Comparison of ENCODE assay signal across 11 cellular contexts in genomic region chr19:37914908-37915307, GRCh38. TPM values are rescaled to one million over a fixed set of nuclear protein-coding genes. Genes with fewer than 3 reads are reported as not detected.
DNase-seq lines count a peak whose midpoint lies in the region; ATAC-seq, FAIRE-seq and TF ChIP-seq lines count a peak whose summit lies in the region.
"Had no signal": no experiment of that assay in that cellular context is flagged by ENCODE, and none has a peak within 500 bp of the region (broad histone marks: within the 10 kb centered on the region; RNA-seq: fewer than 3 reads in every experiment).

No MANE protein-coding gene starts in this region.

- H3K9me3 ChIP-seq in MM.1S (replicated peaks; ENCODE audit: insufficient read depth, low read length): no peaks in the 10 kb centered on the region

- peak overlapping the region; percentile 62; the same call in 1 of the 2 replicates for H3K27ac ChIP-seq in MM.1S (ENCODE audit: low read length)

- no peaks in the 10 kb centered on the region for H3K36me3 ChIP-seq in MM.1S (replicated peaks; ENCODE audit: insufficient read depth, low read length)

- no peaks in the 10 kb centered on the region for H4K20me1 ChIP-seq in MM.1S (ENCODE audit: insufficient read depth, low read length)

- H3K27ac Mint-ChIP-seq in activated B cell treated with CpG ODN at 0.5 μM for 24 hours: peak overlapping the region; percentile 83

- peak overlapping the region; percentile 19; the same call in 1 of the 2 replicates for H3K9ac ChIP-seq in MM.1S (ENCODE audit: low read length)

- peaks cover 53% of the 10 kb centered on the region for H3K79me2 ChIP-seq in MM.1S (ENCODE audit: low read length)

- peak overlapping the region; percentile 56 for H3K4me2 ChIP-seq in MM.1S (ENCODE audit: low read depth, low read length)

- no peaks in the 10 kb centered on the region for H3K9me2 ChIP-seq in MM.1S (replicated peaks; ENCODE audit: insufficient read depth, low read length)

- H3K36me3 Mint-ChIP-seq in activated B cell treated with CpG ODN at 0.5 μM for 24 hours (ENCODE audit: low read depth): peaks cover 35% of the 10 kb centered on the region

- TF ChIP-seq CTCF in MM.1S (IDR thresholded peaks at IDR 0.05; ENCODE audit: low read length) (no peak), activated B cell treated with CpG ODN at 0.5 μM for 24 hours (IDR thresholded peaks at IDR 0.05) (no peak)

- intact Hi-C loops in activated B cell treated with CpG ODN at 0.5 μM for 24 hours (cut with micrococcal nuclease): loop anchor here (1.0 to 2.0 kb wide), 2 partner anchors 8 to 14 kb away; no protein-coding TSS in a partner anchor

- no peaks in the 10 kb centered on the region for H3K27me3 ChIP-seq in MM.1S (replicated peaks; ENCODE audit: insufficient read depth, low read length)

- H3K4me3 ChIP-seq in MM.1S (ENCODE audit: low read length): peak overlapping the region; percentile 34; the same call in 1 of the 2 replicates

- H3K4me1 ChIP-seq in MM.1S (ENCODE audit: low read length): peaks cover 14% of the 10 kb centered on the region

- ATAC-seq in GM18861 (IDR thresholded peaks at IDR 0.05; ENCODE audit: unreplicated experiment) (peak; percentile 56), activated B cell treated with CpG ODN at 0.5 μM for 24 hours (ENCODE audit: low read depth) (peak; percentile 64), GM19023 (IDR thresholded peaks at IDR 0.05; ENCODE audit: unreplicated experiment) (no peak)
- ATAC-seq: right cardiac atrium had no signal

- H3K9me3 Mint-ChIP-seq in activated B cell treated with CpG ODN at 0.5 μM for 24 hours: no peaks in the 10 kb centered on the region

- no peaks in the 10 kb centered on the region for H3K27me3 Mint-ChIP-seq in activated B cell treated with CpG ODN at 0.5 μM for 24 hours

- peak; percentile 21 for DNase-seq in COLO668 (lab: John Stamatoyannopoulos, UW; ENCODE audit: unreplicated experiment)
- peak; percentile 34 for DNase-seq in MM.1S
- DNase-seq in activated B cell treated with CpG ODN at 0.5 μM for 24 hours: peak; percentile 34
- no peak for DNase-seq in hypothalamus (lab: John Stamatoyannopoulos, UW)
- DNase-seq in AG20443 (ENCODE audit: low spot score): no peak
- no peak for DNase-seq in urothelium cell line (ENCODE audit: low spot score)
- DNase-seq: right cardiac atrium had no signal

- POLR2A ChIA-PET in activated B cell treated with CpG ODN at 0.5 μM for 24 hours (lab: Charles Lee): interaction anchor here (0.6 to 10.6 kb wide), 8 partner anchors 6 to 421 kb away, joined by 3 to 126 read pairs (median 6); partner anchors contain the start of genes SIPA1L3 and WDR87

- H3K4me3 Mint-ChIP-seq in activated B cell treated with CpG ODN at 0.5 μM for 24 hours: peak overlapping the region; percentile 19
- H3K4me3 Mint-ChIP-seq: CD14-positive monocyte had no signal

- H3F3A ChIP-seq in MM.1S (ENCODE audit: insufficient read depth, low read length): no peaks in the 10 kb centered on the region

- H2AFZ ChIP-seq in MM.1S (ENCODE audit: low read length): 0 out of 2 replicates have a peak overlapping the region, but pooled peaks have one; percentile 25

- CTCF ChIA-PET in activated B cell treated with CpG ODN at 0.5 μM for 24 hours (lab: Charles Lee): interaction anchor here (1.2 kb wide), 1 partner anchor 12 kb away, joined by 3 read pairs; no protein-coding TSS in a partner anchor

- no peak for FAIRE-seq in urothelium cell line (lab: Jason Lieb, UNC)
- FAIRE-seq: bronchial epithelial cell had no signal

- H3K4me1 Mint-ChIP-seq in activated B cell treated with CpG ODN at 0.5 μM for 24 hours: peaks cover 87% of the 10 kb centered on the region

RNA-seq across cellular contexts. Expression of gene SIPA1L3, which starts 7.9 kb away (rescaled TPM):
- total RNA-seq in activated B cell treated with CpG ODN at 0.5 μM for 24 hours: 120 and 145 TPM in 2 replicates

RNA-seq across cellular contexts. Expression of gene WDR87, which starts 8.5 kb away (rescaled TPM):
- total RNA-seq in activated B cell treated with CpG ODN at 0.5 μM for 24 hours: not detected in 2 replicates
- total RNA-seq: bronchial epithelial cell, right cardiac atrium had no signal

Comparison
In these comparisons a context has a peak if more than half of its experiments do, and no peak if none do; other contexts are left out.
1. DNase-seq: peak in COLO668 (single experiment), MM.1S (single experiment) and activated B cell treated with CpG ODN at 0.5 μM for 24 hours (single experiment); none in hypothalamus (0 of 51), AG20443 (single experiment) and urothelium cell line (single experiment).